20 cellular contexts compared by ENCODE assay signal in genomic region chr3:48738144-48738536, GRCh38. TPM values are rescaled to one million over a fixed set of nuclear protein-coding genes. Genes with fewer than 3 reads are reported as not detected.
A peak's percentile ranks its signal among the peaks of the same experiment; 100 is the strongest.
DNase-seq lines count a peak whose midpoint lies in the region; ATAC-seq, FAIRE-seq and TF ChIP-seq lines count a peak whose summit lies in the region.
"Had no signal": no experiment of that assay in that cellular context is flagged by ENCODE, and none has a peak within 500 bp of the region (broad histone marks: within the 10 kb centered on the region; RNA-seq: fewer than 3 reads in every experiment).

No MANE protein-coding gene starts in this region.

- TF ChIP-seq CTCF in astrocyte (IDR thresholded peaks at IDR 0.05; ENCODE audit: insufficient read depth, low read depth, low read length), result no peak
- no peak for TF ChIP-seq CTCF in heart right ventricle (IDR thresholded peaks at IDR 0.05)
- no peak for TF ChIP-seq CTCF in nephron (IDR thresholded peaks at IDR 0.05; ENCODE audit: unreplicated experiment in 3 of 3)
- TF ChIP-seq CTCF in upper lobe of right lung (IDR thresholded peaks at IDR 0.05), result no peak

- H3K9me3 ChIP-seq in astrocyte (ENCODE audit: insufficient read depth, low read depth, low read length), result no peaks in the 10 kb centered on the region
- H3K9me3 ChIP-seq in heart right ventricle, result no peaks in the 10 kb centered on the region
- H3K9me3 ChIP-seq in upper lobe of right lung, result no peaks in the 10 kb centered on the region
- H3K9me3 ChIP-seq: testis had no signal

- H2AFZ ChIP-seq in astrocyte (ENCODE audit: low read depth, low read length), result no peak overlapping the region
- H2AFZ ChIP-seq: neural progenitor cell had no signal

- DNase-seq in astrocyte (ENCODE audit: low read depth) (no peak), heart right ventricle (peak in 1 of 2 donors; percentile 32), upper lobe of right lung (no peak), COLO829 (ENCODE audit: low spot score) (no peak), HuH-7.5 (ENCODE audit: low spot score) (no peak)
- DNase-seq: activated CD4-positive, alpha-beta T cell treated with anti-CD3 and anti-CD28 coated beads for 4 hours; AML-193; amniotic stem cell; effector memory CD8-positive, alpha-beta T cell; head of caudate nucleus; HFFc6; immature natural killer cell; NCI-H1694; NCI-H2227 treated with DMSO at 0.1 percent for 48 hours; stimulated activated CD4-positive, alpha-beta T cell treated with anti-CD3 and anti-CD28 coated beads, Interleukin-15, amount 100 ng/mL, for 24 hours; testis had no signal

- H3K4me3 Mint-ChIP-seq in astrocyte (ENCODE audit: unreplicated experiment), result no peak overlapping the region
- peak overlapping the region; percentile 13 to 26 (median 18) for H3K4me3 Mint-ChIP-seq in nephron
- H3K4me3 Mint-ChIP-seq: effector memory CD8-positive, alpha-beta T cell; HFFc6; immature natural killer cell; neural progenitor cell had no signal

- no peaks in the 10 kb centered on the region for H3K79me2 ChIP-seq in astrocyte (ENCODE audit: insufficient read depth, low read length)

- no peak overlapping the region for H3K9ac ChIP-seq in astrocyte (ENCODE audit: low read length)
- H3K9ac ChIP-seq: neural progenitor cell had no signal

- H3K27me3 ChIP-seq in astrocyte (ENCODE audit: insufficient read depth, low read length) (no peaks in the 10 kb centered on the region), heart right ventricle (no peaks in the 10 kb centered on the region), upper lobe of right lung (no peaks in the 10 kb centered on the region)
- H3K27me3 ChIP-seq: neural progenitor cell, testis had no signal

- H3K4me2 ChIP-seq in astrocyte (ENCODE audit: low read length), result no peak overlapping the region
- H3K4me2 ChIP-seq: neural progenitor cell had no signal

- no peak for FAIRE-seq in astrocyte (lab: Jason Lieb, UNC)

- WGBS in heart right ventricle, 2 donors, result 72 to 79% methylated on average over 3 of the region's 3 CpGs

- H3K4me1 ChIP-seq in astrocyte (ENCODE audit: insufficient read depth, low read length) (peaks cover 6% of the 10 kb centered on the region), heart right ventricle (peaks cover 28 to 63% (median 48%) of the 10 kb centered on the region in 9 donors), upper lobe of right lung (peaks cover 32% of the 10 kb centered on the region)

- no peak overlapping the region for H3K27ac ChIP-seq in astrocyte (ENCODE audit: low read depth, low read length)
- peak overlapping the region; percentile 3 to 92 (median 84) for H3K27ac ChIP-seq in heart right ventricle
- no peak overlapping the region for H3K27ac ChIP-seq in upper lobe of right lung
- H3K27ac ChIP-seq: neural progenitor cell had no signal

- H3K4me1 Mint-ChIP-seq in astrocyte (ENCODE audit: low read depth, unreplicated experiment) (peaks cover 1% of the 10 kb centered on the region), nephron (peaks cover 34% of the 10 kb centered on the region)

- no peaks in the 10 kb centered on the region for H3K27me3 Mint-ChIP-seq in astrocyte (ENCODE audit: low read depth, unreplicated experiment)
- H3K27me3 Mint-ChIP-seq in nephron (ENCODE audit: low read depth), result no peaks in the 10 kb centered on the region
- H3K27me3 Mint-ChIP-seq: effector memory CD8-positive, alpha-beta T cell had no signal

- H3K36me3 Mint-ChIP-seq in astrocyte (ENCODE audit: low read depth, unreplicated experiment) (no peaks in the 10 kb centered on the region), nephron (ENCODE audit: low read depth) (no peaks in the 10 kb centered on the region)
- H3K36me3 Mint-ChIP-seq: immature natural killer cell had no signal

- peak in 6 of 8 donors; percentile 2 to 53 (median 18) for ATAC-seq in heart right ventricle
- ATAC-seq in upper lobe of right lung, result peak; percentile 26
- no peak for ATAC-seq in GM18868 (IDR thresholded peaks at IDR 0.05; ENCODE audit: unreplicated experiment)
- ATAC-seq: effector memory CD8-positive, alpha-beta T cell; Panc1 had no signal

- H3K4me3 ChIP-seq in astrocyte (ENCODE audit: insufficient read depth, low read depth, low read length) (no peak overlapping the region), heart right ventricle (no peak overlapping the region), upper lobe of right lung (no peak overlapping the region)
- H3K4me3 ChIP-seq: neural progenitor cell, testis had no signal

- H3K36me3 ChIP-seq in astrocyte (ENCODE audit: insufficient read depth, low read length) (no peaks in the 10 kb centered on the region), heart right ventricle (no peaks in the 10 kb centered on the region), upper lobe of right lung (no peaks in the 10 kb centered on the region)
- H3K36me3 ChIP-seq: neural progenitor cell had no signal

- no peaks in the 10 kb centered on the region for H4K20me1 ChIP-seq in astrocyte (ENCODE audit: insufficient read depth, low read length)

- H3K27ac Mint-ChIP-seq in astrocyte (ENCODE audit: unreplicated experiment) (peak overlapping the region; percentile 5), nephron (peak overlapping the region; percentile 64 to 83 (median 82))
- H3K27ac Mint-ChIP-seq: HFFc6, neural progenitor cell had no signal

- peaks cover 2% of the 10 kb centered on the region for H3K9me3 Mint-ChIP-seq in astrocyte (ENCODE audit: unreplicated experiment)
- peaks cover 1% of the 10 kb centered on the region for H3K9me3 Mint-ChIP-seq in nephron
- H3K9me3 Mint-ChIP-seq: effector memory CD8-positive, alpha-beta T cell; HFFc6; immature natural killer cell had no signal

- intact Hi-C loops in heart right ventricle (cut with DNase I) (loop anchor here in 3 of 10 donors (5.0 kb wide), 2 partner anchors 51 to 159 kb away; partner anchors contain the start of genes NCKIPSD (in 2 of the 3) and SLC25A20 (in 1 of the 3)), upper lobe of right lung (cut with DNase I) (no loop called here)

RNA-seq across cellular contexts. Expression of gene IP6K2, which starts 21.1 kb away (rescaled TPM):
- total RNA-seq in astrocyte, result 92.9 and 104 TPM in 2 replicates
- 10 to 100 TPM; 16.7 to 28.9 (median 19.5) TPM for total RNA-seq in heart right ventricle
- polyA plus RNA-seq in heart right ventricle, result 10 to 100 TPM; 40.4 to 81.7 TPM
- 44.2 TPM for total RNA-seq in upper lobe of right lung

RNA-seq across cellular contexts. Expression of gene NCKIPSD, which starts 52.4 kb away (rescaled TPM):
- total RNA-seq in astrocyte (18.3 and 21.6 TPM in 2 replicates), heart right ventricle (10 to 100 TPM in 9 of 10 donors, 1 to 10 TPM in 1; 9.4 to 21.1 (median 15.1) TPM), upper lobe of right lung (18.3 TPM)
- polyA plus RNA-seq in heart right ventricle, result 10 to 100 TPM; 13.0 to 14.3 TPM

Comparison
In these comparisons a context has a peak if more than half of its experiments do, and no peak if none do; other contexts are left out.
1. H3K27ac ChIP-seq: peak in heart right ventricle (10 of 10); none in astrocyte (single experiment) and upper lobe of right lung (single experiment).